ENCODE assay signal across 8 cellular contexts in genomic region chr10:124717911-124718734, GRCh38.
A peak's percentile ranks its signal among the peaks of the same experiment; 100 is the strongest.
DNase-seq lines count a peak whose midpoint lies in the region; ATAC-seq and TF ChIP-seq lines count a peak whose summit lies in the region.

No MANE protein-coding gene starts in this region.

- peak overlapping the region; percentile 25; the same call in 1 of the 2 replicates for H3K4me3 ChIP-seq in GM12865 (ENCODE audit: low read depth, low read length)

- peak; percentile 84 for DNase-seq in GM12865 (ENCODE audit: low read depth)
- DNase-seq in NCI-H69 (lab: John Stamatoyannopoulos, UW) = peak; percentile 15
- DNase-seq in activated CD8-positive, alpha-beta memory T cell treated with anti-CD3 and anti-CD28 coated beads, Interleukin-2, amount 50 U/mL, for 48 hours = peak; percentile 82
- peak; percentile 64 for DNase-seq in germinal center (ENCODE audit: low spot score)
- peak; percentile 80 for DNase-seq in stimulated activated CD4-positive, alpha-beta T cell treated with anti-CD3 and anti-CD28 coated beads, Interleukin-15, amount 100 ng/mL, for 24 hours
- no peak for DNase-seq in GM19240 (ENCODE audit: insufficient read length, low spot score)
- DNase-seq in NCI-H524 treated with DMSO at 0.1 percent for 48 hours (lab: John Stamatoyannopoulos, UW) = no peak

- ATAC-seq in HG02610 (IDR thresholded peaks at IDR 0.05; ENCODE audit: unreplicated experiment) = peak; percentile 62

- TF ChIP-seq CTCF in GM12865 (IDR thresholded peaks at IDR 0.05; ENCODE audit: insufficient read depth, low read depth, low read length, missing control alignments) = no peak

Comparison
In these comparisons a context has a peak if more than half of its experiments do, and no peak if none do; other contexts are left out.
1. DNase-seq: peak in GM12865 (single experiment), NCI-H69 (single experiment), activated CD8-positive, alpha-beta memory T cell treated with anti-CD3 and anti-CD28 coated beads, Interleukin-2, amount 50 U/mL, for 48 hours (single experiment), germinal center (single experiment) and stimulated activated CD4-positive, alpha-beta T cell treated with anti-CD3 and anti-CD28 coated beads, Interleukin-15, amount 100 ng/mL, for 24 hours (single experiment); none in GM19240 (single experiment) and NCI-H524 treated with DMSO at 0.1 percent for 48 hours (single experiment).